Comparison of ENCODE assay signal across 8 cellular contexts in genomic region chr12:69639400-69640016, GRCh38. TPM values are rescaled to one million over a fixed set of nuclear protein-coding genes. Genes with fewer than 3 reads are reported as not detected.
DNase-seq lines count a peak whose midpoint lies in the region; ATAC-seq, FAIRE-seq and TF ChIP-seq lines count a peak whose summit lies in the region.

No MANE protein-coding gene starts in this region.

- no peak overlapping the region for H3K27ac Mint-ChIP-seq in WTC11

- no peaks in the 10 kb centered on the region for H3K36me3 ChIP-seq in bronchial epithelial cell (ENCODE audit: control insufficient read depth, insufficient read depth, low read length)

- H3K4me3 Mint-ChIP-seq in WTC11, result no peak overlapping the region

- H3K4me3 ChIP-seq in bronchial epithelial cell (ENCODE audit: low read depth, low read length), result no peak overlapping the region

- H3K27me3 ChIP-seq in bronchial epithelial cell (ENCODE audit: control insufficient read depth, insufficient read depth, low read length), result no peaks in the 10 kb centered on the region

- TF ChIP-seq CTCF in 22Rv1 (IDR thresholded peaks at IDR 0.05), result peak; percentile 100
- peak; percentile 90 for TF ChIP-seq CTCF in GM12874 (IDR thresholded peaks at IDR 0.05; ENCODE audit: insufficient read depth, low read depth, low read length)
- peak; percentile 77 for TF ChIP-seq CTCF in WTC11 (IDR thresholded peaks at IDR 0.05)
- peak; percentile 93 for TF ChIP-seq CTCF in bronchial epithelial cell (IDR thresholded peaks at IDR 0.05; ENCODE audit: insufficient read depth, low read length, severe bottlenecking)

- no peaks in the 10 kb centered on the region for H3K36me3 Mint-ChIP-seq in WTC11

- H3K27ac ChIP-seq in 22Rv1, result no peak overlapping the region

- CTCF ChIA-PET in WTC11 (lab: Charles Lee), result interaction anchor here (0.5 to 2.5 kb wide), 25 partner anchors 9 to 349 kb away, joined by 3 to 21 read pairs (median 4); partner anchors contain the start of genes CCT2 and LRRC10

- H3K9me3 Mint-ChIP-seq in WTC11, result no peaks in the 10 kb centered on the region

- intact Hi-C loops in left colon (cut with DNase I, micrococcal nuclease), result loop anchor here in 1 of 2 donors (5.0 kb wide), 1 partner anchor 282 kb away; the partner anchor contains the start of gene YEATS4

- POLR2A ChIA-PET in WTC11 (lab: Charles Lee), result no interaction called here

- H3K4me1 Mint-ChIP-seq in WTC11, result peaks cover 7% of the 10 kb centered on the region

- H3K27me3 Mint-ChIP-seq in WTC11 (ENCODE audit: low read depth), result 0 out of 2 replicates have a peak, but pooled peaks cover 3% of the 10 kb centered on the region

- DNase-seq in NCI-H146 treated with DMSO at 0.1 percent for 48 hours (lab: John Stamatoyannopoulos, UW; ENCODE audit: unreplicated experiment) (peak; percentile 31), WTC11 (ENCODE audit: low spot score) (peak; percentile 74), bronchial epithelial cell (ENCODE audit: low read depth) (peak; percentile 44), left colon (peak; percentile 32 to 67)
- peak; percentile 22 to 64 (median 26) for DNase-seq in stimulated activated CD4-positive, alpha-beta T cell treated with anti-CD3 and anti-CD28 coated beads, TNF-alpha, amount 100 ng/mL, for 24 hours (ENCODE audit: low read depth in 3 of 3)

- ATAC-seq in HG02763 (IDR thresholded peaks at IDR 0.05; ENCODE audit: unreplicated experiment) (peak; percentile 81), WTC11 (peak; percentile 91), left colon (peak; percentile 89)

- no peak for FAIRE-seq in bronchial epithelial cell (lab: Jason Lieb, UNC)

TF ChIP-seq in WTC11, 78 proteins besides CTCF, POLR2A, EP300 and RAD21:
- TF ChIP-seq, protein P1, sequence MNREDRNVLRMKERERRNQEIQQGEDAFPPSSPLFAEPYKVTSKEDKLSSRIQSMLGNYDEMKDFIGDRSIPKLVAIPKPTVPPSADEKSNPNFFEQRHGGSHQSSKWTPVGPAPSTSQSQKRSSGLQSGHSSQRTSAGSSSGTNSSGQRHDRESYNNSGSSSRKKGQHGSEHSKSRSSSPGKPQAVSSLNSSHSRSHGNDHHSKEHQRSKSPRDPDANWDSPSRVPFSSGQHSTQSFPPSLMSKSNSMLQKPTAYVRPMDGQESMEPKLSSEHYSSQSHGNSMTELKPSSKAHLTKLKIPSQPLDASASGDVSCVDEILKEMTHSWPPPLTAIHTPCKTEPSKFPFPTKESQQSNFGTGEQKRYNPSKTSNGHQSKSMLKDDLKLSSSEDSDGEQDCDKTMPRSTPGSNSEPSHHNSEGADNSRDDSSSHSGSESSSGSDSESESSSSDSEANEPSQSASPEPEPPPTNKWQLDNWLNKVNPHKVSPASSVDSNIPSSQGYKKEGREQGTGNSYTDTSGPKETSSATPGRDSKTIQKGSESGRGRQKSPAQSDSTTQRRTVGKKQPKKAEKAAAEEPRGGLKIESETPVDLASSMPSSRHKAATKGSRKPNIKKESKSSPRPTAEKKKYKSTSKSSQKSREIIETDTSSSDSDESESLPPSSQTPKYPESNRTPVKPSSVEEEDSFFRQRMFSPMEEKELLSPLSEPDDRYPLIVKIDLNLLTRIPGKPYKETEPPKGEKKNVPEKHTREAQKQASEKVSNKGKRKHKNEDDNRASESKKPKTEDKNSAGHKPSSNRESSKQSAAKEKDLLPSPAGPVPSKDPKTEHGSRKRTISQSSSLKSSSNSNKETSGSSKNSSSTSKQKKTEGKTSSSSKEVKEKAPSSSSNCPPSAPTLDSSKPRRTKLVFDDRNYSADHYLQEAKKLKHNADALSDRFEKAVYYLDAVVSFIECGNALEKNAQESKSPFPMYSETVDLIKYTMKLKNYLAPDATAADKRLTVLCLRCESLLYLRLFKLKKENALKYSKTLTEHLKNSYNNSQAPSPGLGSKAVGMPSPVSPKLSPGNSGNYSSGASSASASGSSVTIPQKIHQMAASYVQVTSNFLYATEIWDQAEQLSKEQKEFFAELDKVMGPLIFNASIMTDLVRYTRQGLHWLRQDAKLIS (CRISPR knock-in tag; IDR thresholded peaks at IDR 0.05; ENCODE audit: borderline replicate concordance), result no peak
- TF ChIP-seq SP1 (CRISPR knock-in tag; conservative IDR thresholded peaks at IDR 0.05) (no peak), TP53 (CRISPR knock-in tag; IDR thresholded peaks at IDR 0.05) (no peak), FOXP1 (CRISPR knock-in tag; IDR thresholded peaks at IDR 0.05; ENCODE audit: borderline replicate concordance) (no peak), PRDM15 (CRISPR knock-in tag; IDR thresholded peaks at IDR 0.05) (no peak)
- TF ChIP-seq, protein P2, sequence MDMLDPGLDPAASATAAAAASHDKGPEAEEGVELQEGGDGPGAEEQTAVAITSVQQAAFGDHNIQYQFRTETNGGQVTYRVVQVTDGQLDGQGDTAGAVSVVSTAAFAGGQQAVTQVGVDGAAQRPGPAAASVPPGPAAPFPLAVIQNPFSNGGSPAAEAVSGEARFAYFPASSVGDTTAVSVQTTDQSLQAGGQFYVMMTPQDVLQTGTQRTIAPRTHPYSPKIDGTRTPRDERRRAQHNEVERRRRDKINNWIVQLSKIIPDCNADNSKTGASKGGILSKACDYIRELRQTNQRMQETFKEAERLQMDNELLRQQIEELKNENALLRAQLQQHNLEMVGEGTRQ (CRISPR knock-in tag; IDR thresholded peaks at IDR 0.05), result no peak

RNA-seq across cellular contexts. Expression of gene LRRC10, which starts 28.8 kb away (rescaled TPM):
- total RNA-seq in WTC11 (2021), result not detected in 3 replicates
- total RNA-seq in bronchial epithelial cell, result not detected in 2 replicates
- not detected for total RNA-seq in left colon

RNA-seq across cellular contexts. Expression of gene CCT2, which starts 54.2 kb away (rescaled TPM):
- total RNA-seq in WTC11 (2021) (297 to 342 TPM (median 301 TPM) in 3 replicates), bronchial epithelial cell (150 and 235 TPM in 2 replicates), left colon (100 to 1,000 TPM in 1 of 2 donors, 10 to 100 TPM in 1; 95.7 to 108 TPM)

RNA-seq across cellular contexts. Expression of gene BEST3, which starts 59.6 kb away (rescaled TPM):
- not detected in 3 replicates for total RNA-seq in WTC11 (2021)
- not detected in 2 replicates for total RNA-seq in bronchial epithelial cell
- not detected for total RNA-seq in left colon
